In genomic region chr19:2170987-2171348, GRCh38 we compare ENCODE assay signal across 12 cellular contexts. TPM values are rescaled to one million over a fixed set of nuclear protein-coding genes. Genes with fewer than 3 reads are reported as not detected.
DNase-seq lines count a peak whose midpoint lies in the region; ATAC-seq, FAIRE-seq and TF ChIP-seq lines count a peak whose summit lies in the region.
"Had no signal": no experiment of that assay in that cellular context is flagged by ENCODE, and none has a peak within 500 bp of the region (broad histone marks: within the 10 kb centered on the region; RNA-seq: fewer than 3 reads in every experiment).

No MANE protein-coding gene starts in this region.

- no peak overlapping the region for H3K4me3 ChIP-seq in CD8-positive, alpha-beta memory T cell (ENCODE audit: low read length)
- H3K4me3 ChIP-seq in adipocyte (ENCODE audit: low read length): no peak overlapping the region
- no peak overlapping the region for H3K4me3 ChIP-seq in neural progenitor cell
- H3K4me3 ChIP-seq: prostate gland, suprapubic skin had no signal

- no peak overlapping the region for H2AFZ ChIP-seq in neural progenitor cell (replicated peaks)

- no peaks in the 10 kb centered on the region for H3K9me3 Mint-ChIP-seq in CD8-positive, alpha-beta memory T cell
- H3K9me3 Mint-ChIP-seq in neural progenitor cell: no peaks in the 10 kb centered on the region

- POLR2A ChIA-PET in CD8-positive, alpha-beta memory T cell (lab: Charles Lee): no interaction called here

- FAIRE-seq in urothelium cell line (lab: Jason Lieb, UNC): no peak

- H3K4me2 ChIP-seq in neural progenitor cell: peak overlapping the region; percentile 50

- no peak for TF ChIP-seq CTCF in neural progenitor cell (IDR thresholded peaks at IDR 0.05)

- no peaks in the 10 kb centered on the region for H3K27me3 Mint-ChIP-seq in CD8-positive, alpha-beta memory T cell
- peaks cover 13% of the 10 kb centered on the region for H3K27me3 Mint-ChIP-seq in neural progenitor cell (ENCODE audit: insufficient read depth, low read depth)

- H3K79me2 ChIP-seq in neural progenitor cell (ENCODE audit: low read depth): peaks cover 96% of the 10 kb centered on the region

- no peaks in the 10 kb centered on the region for H3K27me3 ChIP-seq in CD8-positive, alpha-beta memory T cell (ENCODE audit: insufficient read depth, low read length, poor library complexity, severe bottlenecking)
- H3K27me3 ChIP-seq in adipocyte (replicated peaks; ENCODE audit: control insufficient read depth, insufficient read depth, low read length) (no peaks in the 10 kb centered on the region), neural progenitor cell (no peaks in the 10 kb centered on the region)
- H3K27me3 ChIP-seq: suprapubic skin had no signal

- peak; percentile 3 for ATAC-seq in HG02678 (IDR thresholded peaks at IDR 0.05; ENCODE audit: unreplicated experiment)
- ATAC-seq in GM21737 (IDR thresholded peaks at IDR 0.05; ENCODE audit: unreplicated experiment): no peak

- peaks cover 37 to 67% (median 54%) of the 10 kb centered on the region in 3 donors for H3K4me1 Mint-ChIP-seq in CD8-positive, alpha-beta memory T cell
- H3K4me1 Mint-ChIP-seq in neural progenitor cell: peaks cover 68% of the 10 kb centered on the region

- H3K9me3 ChIP-seq in CD8-positive, alpha-beta memory T cell (ENCODE audit: low read length): no peaks in the 10 kb centered on the region
- H3K9me3 ChIP-seq in adipocyte (ENCODE audit: control insufficient read depth, low read length) (no peaks in the 10 kb centered on the region), neural progenitor cell (ENCODE audit: low read depth) (no peaks in the 10 kb centered on the region)
- H3K9me3 ChIP-seq: prostate gland, suprapubic skin had no signal

- peak overlapping the region; percentile 73 for H3K9ac ChIP-seq in adipocyte (ENCODE audit: low read length)
- no peak overlapping the region for H3K9ac ChIP-seq in neural progenitor cell

- H3F3A ChIP-seq in neural progenitor cell (ENCODE audit: low read depth): peaks cover 49% of the 10 kb centered on the region

- H3K27ac Mint-ChIP-seq in CD8-positive, alpha-beta memory T cell: peak overlapping the region in 6 of 8 donors; percentile 42 to 91 (median 75)
- H3K27ac Mint-ChIP-seq in neural progenitor cell: no peak overlapping the region

- peak overlapping the region in 2 of 7 donors; percentile 39 to 67 for H3K4me3 Mint-ChIP-seq in CD8-positive, alpha-beta memory T cell
- H3K4me3 Mint-ChIP-seq in neural progenitor cell: no peak overlapping the region

- peaks cover 98% of the 10 kb centered on the region for H4K20me1 ChIP-seq in neural progenitor cell (ENCODE audit: low read depth)

- H3K4me1 ChIP-seq in CD8-positive, alpha-beta memory T cell (ENCODE audit: insufficient read depth, low read length): peaks cover 35% of the 10 kb centered on the region
- H3K4me1 ChIP-seq in adipocyte (ENCODE audit: control insufficient read depth, insufficient read depth, low read length) (peaks cover 57% of the 10 kb centered on the region), neural progenitor cell (peaks cover 33% of the 10 kb centered on the region)

- H3K36me3 ChIP-seq in CD8-positive, alpha-beta memory T cell (ENCODE audit: insufficient read depth, low read length): no peaks in the 10 kb centered on the region
- H3K36me3 ChIP-seq in adipocyte (ENCODE audit: control insufficient read depth, insufficient read depth, low read length, severe bottlenecking) (peaks cover 7% of the 10 kb centered on the region), neural progenitor cell (no peaks in the 10 kb centered on the region)
- H3K36me3 ChIP-seq: prostate gland, suprapubic skin had no signal

- CTCF ChIA-PET in CD8-positive, alpha-beta memory T cell (lab: Charles Lee): interaction anchor here (1.3 kb wide), 1 partner anchor 10 kb away, joined by 4 read pairs; no protein-coding TSS in a partner anchor

- H3K27ac ChIP-seq in CD8-positive, alpha-beta memory T cell (ENCODE audit: low read depth, low read length): no peak overlapping the region
- no peak overlapping the region for H3K27ac ChIP-seq in neural progenitor cell
- H3K27ac ChIP-seq: prostate gland, suprapubic skin had no signal

- H3K36me3 Mint-ChIP-seq in CD8-positive, alpha-beta memory T cell: peaks cover 0 to 1% (median 0%) of the 10 kb centered on the region in 3 donors
- peaks cover 3% of the 10 kb centered on the region for H3K36me3 Mint-ChIP-seq in neural progenitor cell

- DNase-seq in CD8-positive, alpha-beta memory T cell: no peak
- no peak for DNase-seq in adipocyte (ENCODE audit: low read depth)
- DNase-seq in neural progenitor cell (ENCODE audit: low spot score): no peak
- no peak for DNase-seq in urothelium cell line (ENCODE audit: low spot score)
- no peak for DNase-seq in NCI-H446 (lab: John Stamatoyannopoulos, UW)
- DNase-seq in retina: no peak
- DNase-seq: GF-D8, NCI-H510A had no signal

RNA-seq across cellular contexts. Expression of gene DOT1L, which starts 7.2 kb away (rescaled TPM):
- 10 to 100 TPM; 82.0 to 84.9 TPM for total RNA-seq in CD8-positive, alpha-beta memory T cell
- 1.2 TPM for polyA plus RNA-seq in CD8-positive, alpha-beta memory T cell
- total RNA-seq in neural progenitor cell (ENCODE audit: low replicate concordance): 8.9 and 21.1 TPM in 2 replicates

RNA-seq across cellular contexts. Expression of gene AP3D1, which starts 19.6 kb away (rescaled TPM):
- 10 to 100 TPM; 96.5 to 99.2 TPM for total RNA-seq in CD8-positive, alpha-beta memory T cell
- 44.2 TPM for polyA plus RNA-seq in CD8-positive, alpha-beta memory T cell
- 50.9 and 93.7 TPM in 2 replicates for total RNA-seq in neural progenitor cell (ENCODE audit: low replicate concordance)
